Comparison of ENCODE assay signal across 11 cellular contexts in the genomic region with DNA sequence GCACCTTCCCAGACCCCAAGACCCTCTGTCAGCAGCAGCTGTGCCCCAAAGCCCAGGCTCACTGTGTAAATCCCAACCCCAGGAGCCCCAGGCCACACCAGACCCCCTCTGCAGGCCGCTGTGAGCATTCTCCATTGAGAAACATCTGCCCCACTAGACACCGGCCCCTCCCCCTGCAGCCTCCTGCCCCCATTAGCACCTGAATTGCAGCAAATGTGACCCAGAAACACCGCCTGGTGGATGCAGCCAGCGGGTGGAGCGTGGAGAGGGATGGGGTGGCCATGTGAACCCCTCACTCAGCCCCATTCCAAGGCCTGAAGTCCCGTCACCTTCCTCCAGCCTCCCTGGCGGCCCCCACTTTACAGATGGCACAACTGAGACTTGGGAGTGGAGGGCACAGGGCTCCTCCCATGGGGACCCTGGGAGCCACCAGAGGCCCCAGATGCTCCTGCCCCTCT. TPM values are rescaled to one million over a fixed set of nuclear protein-coding genes. Genes with fewer than 3 reads are reported as not detected.
DNase-seq lines count a peak whose midpoint lies in the region; ATAC-seq and TF ChIP-seq lines count a peak whose summit lies in the region.
"Had no signal": no experiment of that assay in that cellular context is flagged by ENCODE, and none has a peak within 500 bp of the region (broad histone marks: within the 10 kb centered on the region; RNA-seq: fewer than 3 reads in every experiment).

No MANE protein-coding gene starts in this region.

- no peak for DNase-seq in activated T-cell treated with anti-CD3 and anti-CD28 coated beads, Interleukin-2, amount 50 U/mL, for 24 hours
- DNase-seq in activated T-cell treated with anti-CD3 and anti-CD28 coated beads for 4 hours (no peak), WERI-Rb-1 (no peak), tibial artery (peak in 1 of 2 donors; percentile 54), heart left ventricle (no peak), RKO (ENCODE audit: low spot score) (no peak), NCI-H2227 treated with DMSO at 0.1 percent for 48 hours (lab: John Stamatoyannopoulos, UW) (no peak)
- DNase-seq: GOT3, naive B cell had no signal

- TF ChIP-seq POLR2A in heart left ventricle (IDR thresholded peaks at IDR 0.05) = no peak

- peaks cover 5% of the 10 kb centered on the region for H3K4me1 ChIP-seq in iPS-15b (ENCODE audit: control insufficient read depth, insufficient read depth, low read length)
- H3K4me1 ChIP-seq in tibial artery = peaks cover 0 to 58% (median 53%) of the 10 kb centered on the region in 4 donors
- H3K4me1 ChIP-seq in heart left ventricle = peaks cover 4 to 57% (median 36%) of the 10 kb centered on the region in 12 donors

- H3K4me3 ChIP-seq in WERI-Rb-1 (ENCODE audit: low read depth, low read length) (no peak overlapping the region), iPS-15b (ENCODE audit: low read depth, low read length) (peak overlapping the region; percentile 77), tibial artery (peak overlapping the region; percentile 65 to 79), heart left ventricle (peak overlapping the region in 2 of 12 donors; percentile 77 to 88)

- WGBS in heart left ventricle, 4 donors = 88 to 97% (median 92%) methylated on average over 7 of the region's 7 CpGs

- intact Hi-C loops in tibial artery (cut with DNase I; ENCODE audit: low total_unique reads) (loop anchor here (10.0 kb wide), 1 partner anchor 138 kb away; the partner anchor contains the start of genes HMOX2 and NMRAL1), heart left ventricle (cut with DNase I) (loop anchor here in 1 of 10 donors (5.0 kb wide), 1 partner anchor 80 kb away; no protein-coding TSS in a partner anchor)

- H3K4me3 Mint-ChIP-seq in activated T-cell treated with anti-CD3 and anti-CD28 coated beads, Interleukin-2, amount 50 U/mL, for 24 hours = peak overlapping the region; percentile 82

- H3K9me3 ChIP-seq in WERI-Rb-1 (ENCODE audit: severe bottlenecking) (no peaks in the 10 kb centered on the region), iPS-15b (ENCODE audit: control insufficient read depth, insufficient read depth, low read length) (no peaks in the 10 kb centered on the region), tibial artery (no peaks in the 10 kb centered on the region), heart left ventricle (no peaks in the 10 kb centered on the region)

- H3K36me3 Mint-ChIP-seq in activated T-cell treated with anti-CD3 and anti-CD28 coated beads, Interleukin-2, amount 50 U/mL, for 24 hours (ENCODE audit: low read depth) = peaks cover 17% of the 10 kb centered on the region
- H3K36me3 Mint-ChIP-seq: naive B cell had no signal

- no peaks in the 10 kb centered on the region for H3K9me3 Mint-ChIP-seq in activated T-cell treated with anti-CD3 and anti-CD28 coated beads, Interleukin-2, amount 50 U/mL, for 24 hours
- H3K9me3 Mint-ChIP-seq: naive B cell had no signal

- H3K27me3 ChIP-seq in WERI-Rb-1 (ENCODE audit: insufficient read depth, low read depth, severe bottlenecking) (no peaks in the 10 kb centered on the region), iPS-15b (ENCODE audit: control insufficient read depth, insufficient read depth, low read length) (no peaks in the 10 kb centered on the region), tibial artery (no peaks in the 10 kb centered on the region), heart left ventricle (no peaks in the 10 kb centered on the region)

- no peaks in the 10 kb centered on the region for H3K27me3 Mint-ChIP-seq in activated T-cell treated with anti-CD3 and anti-CD28 coated beads, Interleukin-2, amount 50 U/mL, for 24 hours
- H3K27me3 Mint-ChIP-seq: naive B cell had no signal

- H3K27ac ChIP-seq in WERI-Rb-1 = no peak overlapping the region
- H3K27ac ChIP-seq in tibial artery = no peak overlapping the region
- peak overlapping the region in 1 of 12 donors; percentile 95 for H3K27ac ChIP-seq in heart left ventricle

- H3K9ac ChIP-seq in iPS-15b (ENCODE audit: low read depth, low read length) = no peak overlapping the region

- H3K4me1 Mint-ChIP-seq in activated T-cell treated with anti-CD3 and anti-CD28 coated beads, Interleukin-2, amount 50 U/mL, for 24 hours (ENCODE audit: low read depth) = peaks cover 38% of the 10 kb centered on the region

- H3K36me3 ChIP-seq in WERI-Rb-1 = peaks cover 22% of the 10 kb centered on the region
- H3K36me3 ChIP-seq in iPS-15b (ENCODE audit: control insufficient read depth, insufficient read depth, low read length) = peaks cover 25% of the 10 kb centered on the region
- H3K36me3 ChIP-seq in tibial artery = peaks cover 24 to 30% (median 25%) of the 10 kb centered on the region in 3 donors
- H3K36me3 ChIP-seq in heart left ventricle = peaks cover 0 to 22% (median 12%) of the 10 kb centered on the region in 9 donors

- 0 out of 2 replicates have a peak, but pooled peaks have one; percentile 13 for TF ChIP-seq CTCF in WERI-Rb-1 (IDR thresholded peaks at IDR 0.05; ENCODE audit: low read depth, low read length)
- TF ChIP-seq CTCF in tibial artery (IDR thresholded peaks at IDR 0.05) = no peak
- no peak for TF ChIP-seq CTCF in heart left ventricle (IDR thresholded peaks at IDR 0.05)

- no peak for ATAC-seq in heart left ventricle

- peak overlapping the region; percentile 8 for H3K27ac Mint-ChIP-seq in activated T-cell treated with anti-CD3 and anti-CD28 coated beads, Interleukin-2, amount 50 U/mL, for 24 hours

RNA-seq across cellular contexts. Expression of gene UBALD1, which starts 2.2 kb away (rescaled TPM):
- 10 to 100 TPM in 8 of 9 donors, 1 to 10 TPM in 1; 9.1 to 38.9 (median 18.7) TPM for total RNA-seq in heart left ventricle
- polyA plus RNA-seq in heart left ventricle = 10 to 100 TPM; 23.7 to 33.9 TPM

RNA-seq across cellular contexts. Expression of gene MGRN1, which starts 12.1 kb away (rescaled TPM):
- 10 to 100 TPM; 28.5 to 75.0 (median 42.0) TPM for total RNA-seq in heart left ventricle
- polyA plus RNA-seq in heart left ventricle = 10 to 100 TPM; 17.9 to 36.9 TPM

RNA-seq across cellular contexts. Expression of gene C16orf96, which starts 56.4 kb away (rescaled TPM):
- total RNA-seq in heart left ventricle = under 1 TPM in 7 of 9 donors, not detected in 2; 0.05 to 0.19 (median 0.15) TPM
- polyA plus RNA-seq in heart left ventricle = under 1 TPM; 0.01 to 0.04 TPM
- total RNA-seq: NCI-H460 had no signal
